8 cellular contexts compared by ENCODE assay signal in the genomic region with DNA sequence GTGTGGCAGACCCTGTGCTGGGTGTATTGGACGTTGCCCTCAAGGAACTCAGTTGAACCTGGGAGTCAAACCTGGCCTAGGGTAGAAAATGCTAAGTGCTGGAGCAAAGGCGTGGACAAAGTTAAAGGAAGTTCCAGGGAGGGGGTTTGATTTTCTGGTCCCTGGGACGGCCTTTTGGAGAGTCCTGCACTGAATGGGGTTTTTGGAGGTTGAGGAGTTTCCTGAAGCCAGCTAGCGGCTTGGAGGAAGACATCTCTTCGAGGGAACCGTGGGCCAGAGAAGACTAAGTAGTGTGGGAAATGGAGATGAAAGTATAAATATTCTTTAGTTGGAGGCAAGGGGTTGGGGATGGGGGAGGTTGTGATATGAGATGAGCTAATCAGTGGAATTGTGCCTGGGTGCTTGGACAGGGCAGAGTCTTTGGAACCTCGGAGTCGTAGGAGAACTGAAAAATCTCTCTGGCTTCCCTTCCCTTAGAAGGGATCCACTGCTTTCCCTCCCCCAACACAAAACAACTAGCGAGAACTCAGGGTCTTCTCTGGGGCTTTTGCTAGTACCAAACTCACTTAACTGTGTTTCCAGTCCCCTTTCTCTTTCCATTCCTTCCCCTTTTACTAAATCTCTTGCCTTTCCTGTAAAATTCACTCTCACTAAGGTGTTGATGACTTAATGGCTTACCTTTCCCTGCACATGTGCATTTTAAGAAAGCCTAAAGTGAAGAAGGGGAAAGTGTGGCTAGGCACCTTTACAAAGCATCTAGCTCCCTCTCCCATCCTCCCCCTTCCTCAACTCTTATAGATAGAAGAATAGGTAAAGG. TPM values are rescaled to one million over a fixed set of nuclear protein-coding genes. Genes with fewer than 3 reads are reported as not detected.
DNase-seq lines count a peak whose midpoint lies in the region; ATAC-seq and TF ChIP-seq lines count a peak whose summit lies in the region.

No MANE protein-coding gene starts in this region.

- H3K18ac ChIP-seq in neuronal stem cell (ENCODE audit: low read length): peak overlapping the region; percentile 1

- H2BK5ac ChIP-seq in neuronal stem cell (ENCODE audit: low read length): no peak overlapping the region

- peak overlapping the region; percentile 72 for H3K4me3 ChIP-seq in CD8-positive, alpha-beta T cell (ENCODE audit: low read depth, low read length)
- H3K4me3 ChIP-seq in NT2/D1 (ENCODE audit: insufficient read length, low read depth): peak overlapping the region; percentile 54
- H3K4me3 ChIP-seq in epithelial cell of esophagus (ENCODE audit: low read length): peak overlapping the region; percentile 85
- peak overlapping the region; percentile 54 to 94 for H3K4me3 ChIP-seq in neuronal stem cell (ENCODE audit: low read length in 2 of 2)

- POLR2A ChIA-PET in CD8-positive, alpha-beta T cell (lab: Charles Lee): interaction anchor here (0.9 to 1.1 kb wide), 2 partner anchors 9 to 39 kb away, joined by 3 read pairs; no protein-coding TSS in a partner anchor

- DNase-seq in CD8-positive, alpha-beta T cell: no peak
- no peak for DNase-seq in NT2/D1 (ENCODE audit: low read depth, low spot score)
- no peak for DNase-seq in epithelial cell of esophagus (ENCODE audit: low read depth)
- DNase-seq in neuronal stem cell (ENCODE audit: low spot score): no peak
- DNase-seq in anterior cingulate cortex (lab: John Stamatoyannopoulos, UW): no peak
- no peak for DNase-seq in HuH-7.5 (ENCODE audit: low spot score)
- no peak for DNase-seq in SIG-M5 (lab: John Stamatoyannopoulos, UW)

- TF ChIP-seq CTCF in CD8-positive, alpha-beta T cell (IDR thresholded peaks at IDR 0.05): no peak
- no peak for TF ChIP-seq CTCF in epithelial cell of esophagus (IDR thresholded peaks at IDR 0.05; ENCODE audit: insufficient read depth, low read depth, low read length, missing control alignments)

- no peak overlapping the region for H4K91ac ChIP-seq in neuronal stem cell (ENCODE audit: low read depth, low read length, poor library complexity)

- H3K9me3 ChIP-seq in CD8-positive, alpha-beta T cell (ENCODE audit: low read length): no peaks in the 10 kb centered on the region
- H3K9me3 ChIP-seq in NT2/D1 (ENCODE audit: insufficient read depth, low read length) (no peaks in the 10 kb centered on the region), neuronal stem cell (replicated peaks in 1 of 2; ENCODE audit: control insufficient read depth in 2 of 2, insufficient read depth in 1 of 2, low read depth in 1 of 2, low read length in 2 of 2) (no peaks in the 10 kb centered on the region)

- no peak overlapping the region for H3K4ac ChIP-seq in neuronal stem cell (ENCODE audit: low read length)

- peaks cover 55% of the 10 kb centered on the region for H3K4me1 Mint-ChIP-seq in CD8-positive, alpha-beta T cell (ENCODE audit: low read depth)

- H3K9ac ChIP-seq in NT2/D1 (ENCODE audit: insufficient read length, low read depth) (peak overlapping the region; percentile 46), neuronal stem cell (ENCODE audit: low read depth, low read length, poor library complexity) (no peak overlapping the region)

- CTCF ChIA-PET in CD8-positive, alpha-beta T cell (lab: Charles Lee): interaction anchor here (4.3 kb wide), 1 partner anchor 415 kb away, joined by 15 read pairs; no protein-coding TSS in a partner anchor

- H3K27me3 ChIP-seq in CD8-positive, alpha-beta T cell (ENCODE audit: insufficient read depth, low read length): no peaks in the 10 kb centered on the region
- no peaks in the 10 kb centered on the region for H3K27me3 ChIP-seq in NT2/D1 (ENCODE audit: insufficient read depth, insufficient read length)
- H3K27me3 ChIP-seq in neuronal stem cell (ENCODE audit: control insufficient read depth in 3 of 3, insufficient read depth in 3 of 3, low read depth in 1 of 3, low read length in 3 of 3): no peaks in the 10 kb centered on the region

- H3K36me3 Mint-ChIP-seq in CD8-positive, alpha-beta T cell: no peaks in the 10 kb centered on the region

- no peak overlapping the region for H2BK12ac ChIP-seq in neuronal stem cell (ENCODE audit: low read length)

- H3K4me3 Mint-ChIP-seq in CD8-positive, alpha-beta T cell: peak overlapping the region; percentile 88

- H3K9me3 Mint-ChIP-seq in CD8-positive, alpha-beta T cell: no peaks in the 10 kb centered on the region

- no peak overlapping the region for H3K23ac ChIP-seq in neuronal stem cell (ENCODE audit: low read depth, low read length, poor library complexity)

- intact Hi-C loops in CD8-positive, alpha-beta T cell (cut with DNase I, micrococcal nuclease): loop anchor here (1.0 to 10.0 kb wide), 7 partner anchors 14 to 990 kb away; partner anchors contain the start of gene BCL6 (in 2 of the 2)

- peak overlapping the region; percentile 90 for H3K4me2 ChIP-seq in neuronal stem cell (ENCODE audit: insufficient read depth, low read length, poor library complexity, severe bottlenecking)

- no CpG with 5 or more reads among the region's 9 CpGs for WGBS in neuronal stem cell (ENCODE audit: extremely low coverage in 2 of 2, insufficient read length in 2 of 2, insufficient replicate concordance in 1 of 2), 2 donors

- peaks cover 2% of the 10 kb centered on the region for H3K79me1 ChIP-seq in neuronal stem cell (ENCODE audit: low read depth, low read length)

- H3K36me3 ChIP-seq in CD8-positive, alpha-beta T cell (ENCODE audit: insufficient read depth, low read length): no peaks in the 10 kb centered on the region
- H3K36me3 ChIP-seq in NT2/D1 (ENCODE audit: insufficient read depth, insufficient read length, low read length): peaks cover 8% of the 10 kb centered on the region
- H3K36me3 ChIP-seq in neuronal stem cell (replicated peaks in 1 of 2; ENCODE audit: control insufficient read depth in 2 of 2, insufficient read depth in 2 of 2, low read length in 2 of 2): peaks cover 0 to 8% of the 10 kb centered on the region in 2 donors

- H4K8ac ChIP-seq in neuronal stem cell (ENCODE audit: low read depth, low read length): no peak overlapping the region

- H3K4me1 ChIP-seq in CD8-positive, alpha-beta T cell (ENCODE audit: insufficient read depth, low read length): peaks cover 27% of the 10 kb centered on the region
- H3K4me1 ChIP-seq in NT2/D1 (ENCODE audit: insufficient read depth, insufficient read length) (peaks cover 2% of the 10 kb centered on the region), neuronal stem cell (ENCODE audit: control insufficient read depth in 2 of 2, insufficient read depth in 1 of 2, low read depth in 1 of 2, low read length in 2 of 2) (peaks cover 8 to 12% of the 10 kb centered on the region in 2 donors)

- no peak overlapping the region for H3K14ac ChIP-seq in neuronal stem cell (ENCODE audit: low read length)

- H3K27ac Mint-ChIP-seq in CD8-positive, alpha-beta T cell: peak overlapping the region; percentile 90

- no peak for ATAC-seq in CD8-positive, alpha-beta T cell
- no peak for ATAC-seq in GM21367 (IDR thresholded peaks at IDR 0.05; ENCODE audit: unreplicated experiment)

- peak overlapping the region; percentile 64 for H3K27ac ChIP-seq in CD8-positive, alpha-beta T cell (ENCODE audit: low read depth, low read length)
- no peak overlapping the region for H3K27ac ChIP-seq in neuronal stem cell (replicated peaks; ENCODE audit: low read length)

- peak overlapping the region; percentile 98 for H2AFZ ChIP-seq in neuronal stem cell (ENCODE audit: low read length)

- H2BK120ac ChIP-seq in neuronal stem cell (ENCODE audit: low read depth, low read length): no peak overlapping the region

- no peak overlapping the region for H2BK15ac ChIP-seq in neuronal stem cell (ENCODE audit: low read length)

- H3K27me3 Mint-ChIP-seq in CD8-positive, alpha-beta T cell (ENCODE audit: low read depth): no peaks in the 10 kb centered on the region

- no peak overlapping the region for H2AK5ac ChIP-seq in neuronal stem cell (ENCODE audit: low read depth, low read length)

RNA-seq across cellular contexts. Expression of gene LPP, which starts 1.0 kb away (rescaled TPM):
- 10 to 100 TPM; 35.2 to 37.0 TPM for total RNA-seq in CD8-positive, alpha-beta T cell
- polyA plus RNA-seq in neuronal stem cell (2013, experiment 1 of 2): 9.2 TPM
- polyA plus RNA-seq in neuronal stem cell (2013, experiment 2 of 2): 10.2 TPM
